ENCODE assay signal across 1 cellular context in the genomic region with DNA sequence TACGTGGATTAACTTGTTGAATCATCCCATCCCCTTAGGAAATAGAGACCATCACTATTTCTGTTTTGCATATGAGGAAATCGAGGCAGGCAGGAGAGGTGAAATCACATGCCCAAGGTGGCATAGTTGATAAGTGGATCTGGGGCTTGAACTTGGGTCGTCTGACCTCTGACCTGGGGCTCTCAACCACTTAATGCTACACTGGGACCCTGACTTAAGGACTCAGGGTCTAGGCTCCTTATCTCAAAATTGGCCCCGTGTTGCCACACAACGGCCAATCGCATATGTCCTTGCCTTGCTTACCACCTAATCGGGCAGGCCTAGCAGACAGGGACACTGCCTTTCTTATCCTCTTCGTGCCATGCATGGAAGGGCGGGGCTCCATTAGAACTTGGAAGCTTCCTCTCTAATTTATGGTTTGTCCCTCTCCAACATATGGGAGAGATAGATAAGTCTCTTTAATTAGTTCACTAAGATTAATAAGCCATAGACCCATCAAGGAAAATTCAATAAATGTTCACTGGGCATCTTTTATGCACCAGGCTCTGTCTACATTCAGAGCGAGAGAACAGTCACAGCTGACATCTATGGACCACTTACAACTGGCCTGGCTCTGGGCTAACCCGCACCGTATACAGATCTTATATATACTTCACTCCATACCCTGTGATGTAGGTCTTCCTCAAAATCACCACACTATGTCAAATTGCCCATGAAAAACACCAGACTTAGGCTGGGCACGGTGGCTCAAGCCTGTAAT.
TF ChIP-seq lines count a peak whose summit lies in the region.

No MANE protein-coding gene starts in this region.

TF ChIP-seq in K562, 482 proteins besides CTCF, POLR2A, EP300 and RAD21 (continued from another document and continues in another):
- TF ChIP-seq, protein P1, sequence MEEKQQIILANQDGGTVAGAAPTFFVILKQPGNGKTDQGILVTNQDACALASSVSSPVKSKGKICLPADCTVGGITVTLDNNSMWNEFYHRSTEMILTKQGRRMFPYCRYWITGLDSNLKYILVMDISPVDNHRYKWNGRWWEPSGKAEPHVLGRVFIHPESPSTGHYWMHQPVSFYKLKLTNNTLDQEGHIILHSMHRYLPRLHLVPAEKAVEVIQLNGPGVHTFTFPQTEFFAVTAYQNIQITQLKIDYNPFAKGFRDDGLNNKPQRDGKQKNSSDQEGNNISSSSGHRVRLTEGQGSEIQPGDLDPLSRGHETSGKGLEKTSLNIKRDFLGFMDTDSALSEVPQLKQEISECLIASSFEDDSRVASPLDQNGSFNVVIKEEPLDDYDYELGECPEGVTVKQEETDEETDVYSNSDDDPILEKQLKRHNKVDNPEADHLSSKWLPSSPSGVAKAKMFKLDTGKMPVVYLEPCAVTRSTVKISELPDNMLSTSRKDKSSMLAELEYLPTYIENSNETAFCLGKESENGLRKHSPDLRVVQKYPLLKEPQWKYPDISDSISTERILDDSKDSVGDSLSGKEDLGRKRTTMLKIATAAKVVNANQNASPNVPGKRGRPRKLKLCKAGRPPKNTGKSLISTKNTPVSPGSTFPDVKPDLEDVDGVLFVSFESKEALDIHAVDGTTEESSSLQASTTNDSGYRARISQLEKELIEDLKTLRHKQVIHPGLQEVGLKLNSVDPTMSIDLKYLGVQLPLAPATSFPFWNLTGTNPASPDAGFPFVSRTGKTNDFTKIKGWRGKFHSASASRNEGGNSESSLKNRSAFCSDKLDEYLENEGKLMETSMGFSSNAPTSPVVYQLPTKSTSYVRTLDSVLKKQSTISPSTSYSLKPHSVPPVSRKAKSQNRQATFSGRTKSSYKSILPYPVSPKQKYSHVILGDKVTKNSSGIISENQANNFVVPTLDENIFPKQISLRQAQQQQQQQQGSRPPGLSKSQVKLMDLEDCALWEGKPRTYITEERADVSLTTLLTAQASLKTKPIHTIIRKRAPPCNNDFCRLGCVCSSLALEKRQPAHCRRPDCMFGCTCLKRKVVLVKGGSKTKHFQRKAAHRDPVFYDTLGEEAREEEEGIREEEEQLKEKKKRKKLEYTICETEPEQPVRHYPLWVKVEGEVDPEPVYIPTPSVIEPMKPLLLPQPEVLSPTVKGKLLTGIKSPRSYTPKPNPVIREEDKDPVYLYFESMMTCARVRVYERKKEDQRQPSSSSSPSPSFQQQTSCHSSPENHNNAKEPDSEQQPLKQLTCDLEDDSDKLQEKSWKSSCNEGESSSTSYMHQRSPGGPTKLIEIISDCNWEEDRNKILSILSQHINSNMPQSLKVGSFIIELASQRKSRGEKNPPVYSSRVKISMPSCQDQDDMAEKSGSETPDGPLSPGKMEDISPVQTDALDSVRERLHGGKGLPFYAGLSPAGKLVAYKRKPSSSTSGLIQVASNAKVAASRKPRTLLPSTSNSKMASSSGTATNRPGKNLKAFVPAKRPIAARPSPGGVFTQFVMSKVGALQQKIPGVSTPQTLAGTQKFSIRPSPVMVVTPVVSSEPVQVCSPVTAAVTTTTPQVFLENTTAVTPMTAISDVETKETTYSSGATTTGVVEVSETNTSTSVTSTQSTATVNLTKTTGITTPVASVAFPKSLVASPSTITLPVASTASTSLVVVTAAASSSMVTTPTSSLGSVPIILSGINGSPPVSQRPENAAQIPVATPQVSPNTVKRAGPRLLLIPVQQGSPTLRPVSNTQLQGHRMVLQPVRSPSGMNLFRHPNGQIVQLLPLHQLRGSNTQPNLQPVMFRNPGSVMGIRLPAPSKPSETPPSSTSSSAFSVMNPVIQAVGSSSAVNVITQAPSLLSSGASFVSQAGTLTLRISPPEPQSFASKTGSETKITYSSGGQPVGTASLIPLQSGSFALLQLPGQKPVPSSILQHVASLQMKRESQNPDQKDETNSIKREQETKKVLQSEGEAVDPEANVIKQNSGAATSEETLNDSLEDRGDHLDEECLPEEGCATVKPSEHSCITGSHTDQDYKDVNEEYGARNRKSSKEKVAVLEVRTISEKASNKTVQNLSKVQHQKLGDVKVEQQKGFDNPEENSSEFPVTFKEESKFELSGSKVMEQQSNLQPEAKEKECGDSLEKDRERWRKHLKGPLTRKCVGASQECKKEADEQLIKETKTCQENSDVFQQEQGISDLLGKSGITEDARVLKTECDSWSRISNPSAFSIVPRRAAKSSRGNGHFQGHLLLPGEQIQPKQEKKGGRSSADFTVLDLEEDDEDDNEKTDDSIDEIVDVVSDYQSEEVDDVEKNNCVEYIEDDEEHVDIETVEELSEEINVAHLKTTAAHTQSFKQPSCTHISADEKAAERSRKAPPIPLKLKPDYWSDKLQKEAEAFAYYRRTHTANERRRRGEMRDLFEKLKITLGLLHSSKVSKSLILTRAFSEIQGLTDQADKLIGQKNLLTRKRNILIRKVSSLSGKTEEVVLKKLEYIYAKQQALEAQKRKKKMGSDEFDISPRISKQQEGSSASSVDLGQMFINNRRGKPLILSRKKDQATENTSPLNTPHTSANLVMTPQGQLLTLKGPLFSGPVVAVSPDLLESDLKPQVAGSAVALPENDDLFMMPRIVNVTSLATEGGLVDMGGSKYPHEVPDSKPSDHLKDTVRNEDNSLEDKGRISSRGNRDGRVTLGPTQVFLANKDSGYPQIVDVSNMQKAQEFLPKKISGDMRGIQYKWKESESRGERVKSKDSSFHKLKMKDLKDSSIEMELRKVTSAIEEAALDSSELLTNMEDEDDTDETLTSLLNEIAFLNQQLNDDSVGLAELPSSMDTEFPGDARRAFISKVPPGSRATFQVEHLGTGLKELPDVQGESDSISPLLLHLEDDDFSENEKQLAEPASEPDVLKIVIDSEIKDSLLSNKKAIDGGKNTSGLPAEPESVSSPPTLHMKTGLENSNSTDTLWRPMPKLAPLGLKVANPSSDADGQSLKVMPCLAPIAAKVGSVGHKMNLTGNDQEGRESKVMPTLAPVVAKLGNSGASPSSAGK (IDR thresholded peaks at IDR 0.05): no peak
- TF ChIP-seq, protein P2, sequence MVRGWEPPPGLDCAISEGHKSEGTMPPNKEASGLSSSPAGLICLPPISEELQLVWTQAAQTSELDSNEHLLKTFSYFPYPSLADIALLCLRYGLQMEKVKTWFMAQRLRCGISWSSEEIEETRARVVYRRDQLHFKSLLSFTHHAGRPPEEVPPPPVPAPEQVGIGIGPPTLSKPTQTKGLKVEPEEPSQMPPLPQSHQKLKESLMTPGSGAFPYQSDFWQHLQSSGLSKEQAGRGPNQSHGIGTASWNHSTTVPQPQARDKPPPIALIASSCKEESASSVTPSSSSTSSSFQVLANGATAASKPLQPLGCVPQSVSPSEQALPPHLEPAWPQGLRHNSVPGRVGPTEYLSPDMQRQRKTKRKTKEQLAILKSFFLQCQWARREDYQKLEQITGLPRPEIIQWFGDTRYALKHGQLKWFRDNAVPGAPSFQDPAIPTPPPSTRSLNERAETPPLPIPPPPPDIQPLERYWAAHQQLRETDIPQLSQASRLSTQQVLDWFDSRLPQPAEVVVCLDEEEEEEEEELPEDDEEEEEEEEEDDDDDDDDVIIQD (CRISPR knock-in tag; IDR thresholded peaks at IDR 0.05): no peak
- peak; percentile 93 for TF ChIP-seq TCF3 (CRISPR knock-in tag; IDR thresholded peaks at IDR 0.05)
- TF ChIP-seq AFF1 (IDR thresholded peaks at IDR 0.05; ENCODE audit: low read depth in 1 of 2, partially characterized antibody in 2 of 2): no peak
- TF ChIP-seq, protein P3, sequence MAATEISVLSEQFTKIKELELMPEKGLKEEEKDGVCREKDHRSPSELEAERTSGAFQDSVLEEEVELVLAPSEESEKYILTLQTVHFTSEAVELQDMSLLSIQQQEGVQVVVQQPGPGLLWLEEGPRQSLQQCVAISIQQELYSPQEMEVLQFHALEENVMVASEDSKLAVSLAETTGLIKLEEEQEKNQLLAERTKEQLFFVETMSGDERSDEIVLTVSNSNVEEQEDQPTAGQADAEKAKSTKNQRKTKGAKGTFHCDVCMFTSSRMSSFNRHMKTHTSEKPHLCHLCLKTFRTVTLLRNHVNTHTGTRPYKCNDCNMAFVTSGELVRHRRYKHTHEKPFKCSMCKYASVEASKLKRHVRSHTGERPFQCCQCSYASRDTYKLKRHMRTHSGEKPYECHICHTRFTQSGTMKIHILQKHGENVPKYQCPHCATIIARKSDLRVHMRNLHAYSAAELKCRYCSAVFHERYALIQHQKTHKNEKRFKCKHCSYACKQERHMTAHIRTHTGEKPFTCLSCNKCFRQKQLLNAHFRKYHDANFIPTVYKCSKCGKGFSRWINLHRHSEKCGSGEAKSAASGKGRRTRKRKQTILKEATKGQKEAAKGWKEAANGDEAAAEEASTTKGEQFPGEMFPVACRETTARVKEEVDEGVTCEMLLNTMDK (IDR thresholded peaks at IDR 0.05; ENCODE audit: borderline replicate concordance, insufficient read depth, low read depth, low read length, poor library complexity, severe bottlenecking): no peak
- no peak for TF ChIP-seq SAFB (IDR thresholded peaks at IDR 0.05; ENCODE audit: borderline replicate concordance, low read depth, low read length)
- no peak for TF ChIP-seq HSF4 (CRISPR knock-in tag; IDR thresholded peaks at IDR 0.05; ENCODE audit: borderline replicate concordance)
- TF ChIP-seq, protein P4, sequence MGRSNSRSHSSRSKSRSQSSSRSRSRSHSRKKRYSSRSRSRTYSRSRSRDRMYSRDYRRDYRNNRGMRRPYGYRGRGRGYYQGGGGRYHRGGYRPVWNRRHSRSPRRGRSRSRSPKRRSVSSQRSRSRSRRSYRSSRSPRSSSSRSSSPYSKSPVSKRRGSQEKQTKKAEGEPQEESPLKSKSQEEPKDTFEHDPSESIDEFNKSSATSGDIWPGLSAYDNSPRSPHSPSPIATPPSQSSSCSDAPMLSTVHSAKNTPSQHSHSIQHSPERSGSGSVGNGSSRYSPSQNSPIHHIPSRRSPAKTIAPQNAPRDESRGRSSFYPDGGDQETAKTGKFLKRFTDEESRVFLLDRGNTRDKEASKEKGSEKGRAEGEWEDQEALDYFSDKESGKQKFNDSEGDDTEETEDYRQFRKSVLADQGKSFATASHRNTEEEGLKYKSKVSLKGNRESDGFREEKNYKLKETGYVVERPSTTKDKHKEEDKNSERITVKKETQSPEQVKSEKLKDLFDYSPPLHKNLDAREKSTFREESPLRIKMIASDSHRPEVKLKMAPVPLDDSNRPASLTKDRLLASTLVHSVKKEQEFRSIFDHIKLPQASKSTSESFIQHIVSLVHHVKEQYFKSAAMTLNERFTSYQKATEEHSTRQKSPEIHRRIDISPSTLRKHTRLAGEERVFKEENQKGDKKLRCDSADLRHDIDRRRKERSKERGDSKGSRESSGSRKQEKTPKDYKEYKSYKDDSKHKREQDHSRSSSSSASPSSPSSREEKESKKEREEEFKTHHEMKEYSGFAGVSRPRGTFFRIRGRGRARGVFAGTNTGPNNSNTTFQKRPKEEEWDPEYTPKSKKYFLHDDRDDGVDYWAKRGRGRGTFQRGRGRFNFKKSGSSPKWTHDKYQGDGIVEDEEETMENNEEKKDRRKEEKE (IDR thresholded peaks at IDR 0.05; ENCODE audit: borderline replicate concordance in 1 of 2, control insufficient read depth in 1 of 2, low read depth in 2 of 2, low read length in 1 of 2): no peak
- TF ChIP-seq JUND (IDR thresholded peaks at IDR 0.05; ENCODE audit: borderline replicate concordance, low read depth, low read length): no peak
- TF ChIP-seq JUND (tag; IDR thresholded peaks at IDR 0.05; ENCODE audit: borderline replicate concordance, low read depth, low read length): 0 out of 3 replicates have a peak, but pooled peaks have one; percentile 18
- TF ChIP-seq JUN (IDR thresholded peaks at IDR 0.05; ENCODE audit: borderline replicate concordance, low read depth, low read length): no peak
- no peak for TF ChIP-seq JUN (CRISPR knock-in tag; IDR thresholded peaks at IDR 0.05; ENCODE audit: borderline replicate concordance)
- TF ChIP-seq KLF1 (tag; IDR thresholded peaks at IDR 0.05): peak; percentile 96
- no peak for TF ChIP-seq FOXP1 (CRISPR knock-in tag; IDR thresholded peaks at IDR 0.05)
- TF ChIP-seq, protein P5, sequence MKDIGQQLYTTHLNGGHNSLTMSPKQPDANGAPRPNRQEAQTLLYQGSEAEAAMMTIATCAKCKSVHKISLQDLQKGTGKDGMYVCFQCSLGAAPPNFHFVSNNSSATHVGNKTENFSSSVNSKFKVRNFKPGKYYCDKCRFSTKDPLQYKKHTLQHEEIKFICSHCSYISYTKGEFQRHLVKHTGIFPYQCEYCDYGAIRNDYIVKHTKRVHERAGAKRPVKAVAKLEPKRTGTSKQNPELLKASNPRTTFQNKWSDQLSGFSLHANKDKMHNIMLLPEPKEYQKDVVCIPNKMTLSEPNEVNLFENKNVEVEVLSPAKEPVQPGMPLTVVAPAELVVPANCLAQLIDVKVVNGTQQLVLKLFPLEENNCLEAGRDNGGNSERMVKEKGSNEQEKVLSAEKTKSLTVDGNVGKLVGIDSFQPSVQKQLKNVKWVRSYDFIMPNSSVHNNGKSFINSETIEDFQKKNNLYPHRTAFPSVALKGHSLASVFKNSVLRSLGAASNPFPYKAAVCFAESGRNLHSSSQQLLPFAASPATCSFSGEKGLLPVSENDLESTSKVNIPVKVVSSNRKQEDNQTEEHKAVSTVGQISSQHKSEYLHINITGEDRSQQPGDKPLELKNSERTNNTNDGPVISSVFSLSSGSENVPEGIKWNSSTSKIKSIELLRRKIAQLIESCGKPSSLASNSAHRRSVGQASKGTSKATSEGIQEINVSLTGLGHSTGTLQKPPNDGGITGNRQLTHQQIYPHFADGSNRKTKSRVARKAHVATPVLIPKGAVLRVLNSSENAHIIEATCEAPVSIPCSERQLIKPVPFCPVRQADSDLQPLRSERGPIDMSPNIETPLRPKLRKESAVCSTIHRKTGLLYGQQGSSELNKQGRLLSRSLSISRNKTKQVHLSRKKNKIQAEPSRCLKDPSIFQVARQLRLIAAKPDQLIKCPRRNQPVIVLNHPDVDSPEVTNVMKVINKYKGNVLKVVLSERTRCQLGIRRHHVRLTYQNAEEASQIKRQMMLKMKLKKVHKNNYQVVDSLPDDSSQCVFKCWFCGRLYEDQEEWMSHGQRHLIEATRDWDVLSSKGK (CRISPR knock-in tag; IDR thresholded peaks at IDR 0.05): no peak
- TF ChIP-seq NR2C1 (IDR thresholded peaks at IDR 0.05): peak; percentile 60
- TF ChIP-seq NR2C1 (tag; IDR thresholded peaks at IDR 0.05): peak; percentile 50; the same call in 1 of the 2 replicates
- no peak for TF ChIP-seq SETDB1 (IDR thresholded peaks at IDR 0.05; ENCODE audit: low read length)
- no peak for TF ChIP-seq SRSF9 (IDR thresholded peaks at IDR 0.05; ENCODE audit: borderline replicate concordance, low read depth, low read length)
- TF ChIP-seq ZBTB17 (CRISPR knock-in tag; IDR thresholded peaks at IDR 0.05): no peak
- TF ChIP-seq CBFA2T3 (IDR thresholded peaks at IDR 0.05): peak; percentile 92
